ENCODE assay signal across 1 cellular context in the genomic region with DNA sequence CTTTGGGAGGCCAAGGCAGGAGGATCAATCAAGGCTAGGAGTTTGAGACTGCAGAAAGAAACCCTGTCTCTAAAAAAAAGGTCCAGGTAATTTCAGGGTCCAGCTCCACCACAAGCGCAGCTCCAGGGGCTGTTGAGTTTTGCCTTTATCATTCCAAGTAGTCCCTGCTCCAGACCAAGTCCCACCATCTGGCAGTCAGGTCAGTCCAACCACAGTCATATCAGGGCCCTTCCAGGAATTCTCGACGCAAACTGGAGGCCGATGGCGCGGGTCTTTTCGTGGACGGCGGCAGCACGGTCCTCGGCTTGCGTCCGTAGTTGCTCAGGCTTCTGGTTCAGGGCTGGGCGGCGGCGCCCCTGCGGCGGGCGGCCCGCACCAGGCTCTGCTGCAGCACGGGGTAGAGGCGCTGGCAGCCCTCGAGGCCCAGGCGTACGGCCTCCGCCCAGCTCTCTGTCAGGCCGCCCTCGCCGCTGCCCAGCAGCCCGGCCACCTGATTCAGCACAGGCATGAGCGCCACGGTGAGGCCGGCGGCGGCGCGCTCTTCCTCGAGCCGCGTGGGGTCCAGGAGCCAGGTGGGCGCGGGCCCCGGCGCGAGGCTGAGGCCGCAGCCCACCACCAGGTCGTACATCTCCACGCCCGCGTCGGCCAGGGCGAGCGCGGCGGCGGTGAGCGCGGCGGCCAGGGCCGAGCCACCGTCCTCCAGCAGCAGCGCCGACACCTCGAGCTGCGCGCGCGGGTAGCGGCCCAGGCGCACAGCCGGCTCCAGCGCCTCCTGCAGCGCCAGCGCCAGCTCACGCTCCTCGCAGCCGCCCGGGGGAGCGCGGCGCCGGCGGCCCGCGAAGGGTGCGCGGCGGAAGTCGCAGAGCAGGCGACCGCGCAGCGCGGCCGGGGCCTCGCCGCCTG.
TF ChIP-seq lines count a peak whose summit lies in the region.

No MANE protein-coding gene starts in this region.

TF ChIP-seq in K562, 482 proteins besides CTCF, POLR2A, EP300 and RAD21 (continued from another document and continues in another):
- TF ChIP-seq, protein P1, sequence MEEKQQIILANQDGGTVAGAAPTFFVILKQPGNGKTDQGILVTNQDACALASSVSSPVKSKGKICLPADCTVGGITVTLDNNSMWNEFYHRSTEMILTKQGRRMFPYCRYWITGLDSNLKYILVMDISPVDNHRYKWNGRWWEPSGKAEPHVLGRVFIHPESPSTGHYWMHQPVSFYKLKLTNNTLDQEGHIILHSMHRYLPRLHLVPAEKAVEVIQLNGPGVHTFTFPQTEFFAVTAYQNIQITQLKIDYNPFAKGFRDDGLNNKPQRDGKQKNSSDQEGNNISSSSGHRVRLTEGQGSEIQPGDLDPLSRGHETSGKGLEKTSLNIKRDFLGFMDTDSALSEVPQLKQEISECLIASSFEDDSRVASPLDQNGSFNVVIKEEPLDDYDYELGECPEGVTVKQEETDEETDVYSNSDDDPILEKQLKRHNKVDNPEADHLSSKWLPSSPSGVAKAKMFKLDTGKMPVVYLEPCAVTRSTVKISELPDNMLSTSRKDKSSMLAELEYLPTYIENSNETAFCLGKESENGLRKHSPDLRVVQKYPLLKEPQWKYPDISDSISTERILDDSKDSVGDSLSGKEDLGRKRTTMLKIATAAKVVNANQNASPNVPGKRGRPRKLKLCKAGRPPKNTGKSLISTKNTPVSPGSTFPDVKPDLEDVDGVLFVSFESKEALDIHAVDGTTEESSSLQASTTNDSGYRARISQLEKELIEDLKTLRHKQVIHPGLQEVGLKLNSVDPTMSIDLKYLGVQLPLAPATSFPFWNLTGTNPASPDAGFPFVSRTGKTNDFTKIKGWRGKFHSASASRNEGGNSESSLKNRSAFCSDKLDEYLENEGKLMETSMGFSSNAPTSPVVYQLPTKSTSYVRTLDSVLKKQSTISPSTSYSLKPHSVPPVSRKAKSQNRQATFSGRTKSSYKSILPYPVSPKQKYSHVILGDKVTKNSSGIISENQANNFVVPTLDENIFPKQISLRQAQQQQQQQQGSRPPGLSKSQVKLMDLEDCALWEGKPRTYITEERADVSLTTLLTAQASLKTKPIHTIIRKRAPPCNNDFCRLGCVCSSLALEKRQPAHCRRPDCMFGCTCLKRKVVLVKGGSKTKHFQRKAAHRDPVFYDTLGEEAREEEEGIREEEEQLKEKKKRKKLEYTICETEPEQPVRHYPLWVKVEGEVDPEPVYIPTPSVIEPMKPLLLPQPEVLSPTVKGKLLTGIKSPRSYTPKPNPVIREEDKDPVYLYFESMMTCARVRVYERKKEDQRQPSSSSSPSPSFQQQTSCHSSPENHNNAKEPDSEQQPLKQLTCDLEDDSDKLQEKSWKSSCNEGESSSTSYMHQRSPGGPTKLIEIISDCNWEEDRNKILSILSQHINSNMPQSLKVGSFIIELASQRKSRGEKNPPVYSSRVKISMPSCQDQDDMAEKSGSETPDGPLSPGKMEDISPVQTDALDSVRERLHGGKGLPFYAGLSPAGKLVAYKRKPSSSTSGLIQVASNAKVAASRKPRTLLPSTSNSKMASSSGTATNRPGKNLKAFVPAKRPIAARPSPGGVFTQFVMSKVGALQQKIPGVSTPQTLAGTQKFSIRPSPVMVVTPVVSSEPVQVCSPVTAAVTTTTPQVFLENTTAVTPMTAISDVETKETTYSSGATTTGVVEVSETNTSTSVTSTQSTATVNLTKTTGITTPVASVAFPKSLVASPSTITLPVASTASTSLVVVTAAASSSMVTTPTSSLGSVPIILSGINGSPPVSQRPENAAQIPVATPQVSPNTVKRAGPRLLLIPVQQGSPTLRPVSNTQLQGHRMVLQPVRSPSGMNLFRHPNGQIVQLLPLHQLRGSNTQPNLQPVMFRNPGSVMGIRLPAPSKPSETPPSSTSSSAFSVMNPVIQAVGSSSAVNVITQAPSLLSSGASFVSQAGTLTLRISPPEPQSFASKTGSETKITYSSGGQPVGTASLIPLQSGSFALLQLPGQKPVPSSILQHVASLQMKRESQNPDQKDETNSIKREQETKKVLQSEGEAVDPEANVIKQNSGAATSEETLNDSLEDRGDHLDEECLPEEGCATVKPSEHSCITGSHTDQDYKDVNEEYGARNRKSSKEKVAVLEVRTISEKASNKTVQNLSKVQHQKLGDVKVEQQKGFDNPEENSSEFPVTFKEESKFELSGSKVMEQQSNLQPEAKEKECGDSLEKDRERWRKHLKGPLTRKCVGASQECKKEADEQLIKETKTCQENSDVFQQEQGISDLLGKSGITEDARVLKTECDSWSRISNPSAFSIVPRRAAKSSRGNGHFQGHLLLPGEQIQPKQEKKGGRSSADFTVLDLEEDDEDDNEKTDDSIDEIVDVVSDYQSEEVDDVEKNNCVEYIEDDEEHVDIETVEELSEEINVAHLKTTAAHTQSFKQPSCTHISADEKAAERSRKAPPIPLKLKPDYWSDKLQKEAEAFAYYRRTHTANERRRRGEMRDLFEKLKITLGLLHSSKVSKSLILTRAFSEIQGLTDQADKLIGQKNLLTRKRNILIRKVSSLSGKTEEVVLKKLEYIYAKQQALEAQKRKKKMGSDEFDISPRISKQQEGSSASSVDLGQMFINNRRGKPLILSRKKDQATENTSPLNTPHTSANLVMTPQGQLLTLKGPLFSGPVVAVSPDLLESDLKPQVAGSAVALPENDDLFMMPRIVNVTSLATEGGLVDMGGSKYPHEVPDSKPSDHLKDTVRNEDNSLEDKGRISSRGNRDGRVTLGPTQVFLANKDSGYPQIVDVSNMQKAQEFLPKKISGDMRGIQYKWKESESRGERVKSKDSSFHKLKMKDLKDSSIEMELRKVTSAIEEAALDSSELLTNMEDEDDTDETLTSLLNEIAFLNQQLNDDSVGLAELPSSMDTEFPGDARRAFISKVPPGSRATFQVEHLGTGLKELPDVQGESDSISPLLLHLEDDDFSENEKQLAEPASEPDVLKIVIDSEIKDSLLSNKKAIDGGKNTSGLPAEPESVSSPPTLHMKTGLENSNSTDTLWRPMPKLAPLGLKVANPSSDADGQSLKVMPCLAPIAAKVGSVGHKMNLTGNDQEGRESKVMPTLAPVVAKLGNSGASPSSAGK (IDR thresholded peaks at IDR 0.05), result peak; percentile 57
- no peak for TF ChIP-seq FOXA3 (CRISPR knock-in tag; conservative IDR thresholded peaks at IDR 0.05 in 1 of 2, IDR thresholded peaks at IDR 0.05 in 1 of 2)
- 0 out of 2 replicates have a peak, but pooled peaks have one; percentile 36 for TF ChIP-seq TCF7 (IDR thresholded peaks at IDR 0.05; ENCODE audit: borderline replicate concordance)
- no peak for TF ChIP-seq ZNF785 (CRISPR knock-in tag; IDR thresholded peaks at IDR 0.05)
- TF ChIP-seq ZNF644 (tag; IDR thresholded peaks at IDR 0.05; ENCODE audit: low read depth), result no peak
- 0 out of 2 replicates have a peak, but pooled peaks have one; percentile 29 for TF ChIP-seq HNRNPL (IDR thresholded peaks at IDR 0.05; ENCODE audit: low read depth, low read length)
- TF ChIP-seq SIN3A (IDR thresholded peaks at IDR 0.05; ENCODE audit: borderline replicate concordance in 2 of 2, control insufficient read depth in 1 of 2, low read depth in 2 of 2, low read length in 2 of 2), result peak in 1 of 2 experiments; percentile 22; a peak in 1 of 4 replicates
- TF ChIP-seq, protein P2, sequence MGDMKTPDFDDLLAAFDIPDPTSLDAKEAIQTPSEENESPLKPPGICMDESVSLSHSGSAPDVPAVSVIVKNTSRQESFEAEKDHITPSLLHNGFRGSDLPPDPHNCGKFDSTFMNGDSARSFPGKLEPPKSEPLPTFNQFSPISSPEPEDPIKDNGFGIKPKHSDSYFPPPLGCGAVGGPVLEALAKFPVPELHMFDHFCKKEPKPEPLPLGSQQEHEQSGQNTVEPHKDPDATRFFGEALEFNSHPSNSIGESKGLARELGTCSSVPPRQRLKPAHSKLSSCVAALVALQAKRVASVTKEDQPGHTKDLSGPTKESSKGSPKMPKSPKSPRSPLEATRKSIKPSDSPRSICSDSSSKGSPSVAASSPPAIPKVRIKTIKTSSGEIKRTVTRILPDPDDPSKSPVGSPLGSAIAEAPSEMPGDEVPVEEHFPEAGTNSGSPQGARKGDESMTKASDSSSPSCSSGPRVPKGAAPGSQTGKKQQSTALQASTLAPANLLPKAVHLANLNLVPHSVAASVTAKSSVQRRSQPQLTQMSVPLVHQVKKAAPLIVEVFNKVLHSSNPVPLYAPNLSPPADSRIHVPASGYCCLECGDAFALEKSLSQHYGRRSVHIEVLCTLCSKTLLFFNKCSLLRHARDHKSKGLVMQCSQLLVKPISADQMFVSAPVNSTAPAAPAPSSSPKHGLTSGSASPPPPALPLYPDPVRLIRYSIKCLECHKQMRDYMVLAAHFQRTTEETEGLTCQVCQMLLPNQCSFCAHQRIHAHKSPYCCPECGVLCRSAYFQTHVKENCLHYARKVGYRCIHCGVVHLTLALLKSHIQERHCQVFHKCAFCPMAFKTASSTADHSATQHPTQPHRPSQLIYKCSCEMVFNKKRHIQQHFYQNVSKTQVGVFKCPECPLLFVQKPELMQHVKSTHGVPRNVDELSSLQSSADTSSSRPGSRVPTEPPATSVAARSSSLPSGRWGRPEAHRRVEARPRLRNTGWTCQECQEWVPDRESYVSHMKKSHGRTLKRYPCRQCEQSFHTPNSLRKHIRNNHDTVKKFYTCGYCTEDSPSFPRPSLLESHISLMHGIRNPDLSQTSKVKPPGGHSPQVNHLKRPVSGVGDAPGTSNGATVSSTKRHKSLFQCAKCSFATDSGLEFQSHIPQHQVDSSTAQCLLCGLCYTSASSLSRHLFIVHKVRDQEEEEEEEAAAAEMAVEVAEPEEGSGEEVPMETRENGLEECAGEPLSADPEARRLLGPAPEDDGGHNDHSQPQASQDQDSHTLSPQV (IDR thresholded peaks at IDR 0.05), result peak; percentile 80
- peak; percentile 39 for TF ChIP-seq CXXC5 (CRISPR knock-in tag; IDR thresholded peaks at IDR 0.05)
- TF ChIP-seq, protein P3, sequence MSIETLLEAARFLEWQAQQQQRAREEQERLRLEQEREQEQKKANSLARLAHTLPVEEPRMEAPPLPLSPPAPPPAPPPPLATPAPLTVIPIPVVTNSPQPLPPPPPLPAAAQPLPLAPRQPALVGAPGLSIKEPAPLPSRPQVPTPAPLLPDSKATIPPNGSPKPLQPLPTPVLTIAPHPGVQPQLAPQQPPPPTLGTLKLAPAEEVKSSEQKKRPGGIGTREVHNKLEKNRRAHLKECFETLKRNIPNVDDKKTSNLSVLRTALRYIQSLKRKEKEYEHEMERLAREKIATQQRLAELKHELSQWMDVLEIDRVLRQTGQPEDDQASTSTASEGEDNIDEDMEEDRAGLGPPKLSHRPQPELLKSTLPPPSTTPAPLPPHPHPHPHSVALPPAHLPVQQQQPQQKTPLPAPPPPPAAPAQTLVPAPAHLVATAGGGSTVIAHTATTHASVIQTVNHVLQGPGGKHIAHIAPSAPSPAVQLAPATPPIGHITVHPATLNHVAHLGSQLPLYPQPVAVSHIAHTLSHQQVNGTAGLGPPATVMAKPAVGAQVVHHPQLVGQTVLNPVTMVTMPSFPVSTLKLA (conservative IDR thresholded peaks at IDR 0.05), result peak in 1 of 2 experiments; percentile 8; a peak in 1 of 4 replicates
- TF ChIP-seq, protein P4, sequence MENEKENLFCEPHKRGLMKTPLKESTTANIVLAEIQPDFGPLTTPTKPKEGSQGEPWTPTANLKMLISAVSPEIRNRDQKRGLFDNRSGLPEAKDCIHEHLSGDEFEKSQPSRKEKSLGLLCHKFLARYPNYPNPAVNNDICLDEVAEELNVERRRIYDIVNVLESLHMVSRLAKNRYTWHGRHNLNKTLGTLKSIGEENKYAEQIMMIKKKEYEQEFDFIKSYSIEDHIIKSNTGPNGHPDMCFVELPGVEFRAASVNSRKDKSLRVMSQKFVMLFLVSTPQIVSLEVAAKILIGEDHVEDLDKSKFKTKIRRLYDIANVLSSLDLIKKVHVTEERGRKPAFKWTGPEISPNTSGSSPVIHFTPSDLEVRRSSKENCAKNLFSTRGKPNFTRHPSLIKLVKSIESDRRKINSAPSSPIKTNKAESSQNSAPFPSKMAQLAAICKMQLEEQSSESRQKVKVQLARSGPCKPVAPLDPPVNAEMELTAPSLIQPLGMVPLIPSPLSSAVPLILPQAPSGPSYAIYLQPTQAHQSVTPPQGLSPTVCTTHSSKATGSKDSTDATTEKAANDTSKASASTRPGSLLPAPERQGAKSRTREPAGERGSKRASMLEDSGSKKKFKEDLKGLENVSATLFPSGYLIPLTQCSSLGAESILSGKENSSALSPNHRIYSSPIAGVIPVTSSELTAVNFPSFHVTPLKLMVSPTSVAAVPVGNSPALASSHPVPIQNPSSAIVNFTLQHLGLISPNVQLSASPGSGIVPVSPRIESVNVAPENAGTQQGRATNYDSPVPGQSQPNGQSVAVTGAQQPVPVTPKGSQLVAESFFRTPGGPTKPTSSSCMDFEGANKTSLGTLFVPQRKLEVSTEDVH (IDR thresholded peaks at IDR 0.05; ENCODE audit: low read depth, partially characterized antibody), result peak; percentile 19
- peak; percentile 65; the same call in 1 of the 2 replicates for TF ChIP-seq HDAC6 (IDR thresholded peaks at IDR 0.05; ENCODE audit: low read depth, low read length)
- TF ChIP-seq, protein P5, sequence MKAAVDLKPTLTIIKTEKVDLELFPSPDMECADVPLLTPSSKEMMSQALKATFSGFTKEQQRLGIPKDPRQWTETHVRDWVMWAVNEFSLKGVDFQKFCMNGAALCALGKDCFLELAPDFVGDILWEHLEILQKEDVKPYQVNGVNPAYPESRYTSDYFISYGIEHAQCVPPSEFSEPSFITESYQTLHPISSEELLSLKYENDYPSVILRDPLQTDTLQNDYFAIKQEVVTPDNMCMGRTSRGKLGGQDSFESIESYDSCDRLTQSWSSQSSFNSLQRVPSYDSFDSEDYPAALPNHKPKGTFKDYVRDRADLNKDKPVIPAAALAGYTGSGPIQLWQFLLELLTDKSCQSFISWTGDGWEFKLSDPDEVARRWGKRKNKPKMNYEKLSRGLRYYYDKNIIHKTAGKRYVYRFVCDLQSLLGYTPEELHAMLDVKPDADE (conservative IDR thresholded peaks at IDR 0.05; ENCODE audit: control insufficient read depth, low read depth, low read length), result peak; percentile 37; the same call in 1 of the 2 replicates
- TF ChIP-seq, protein P6, sequence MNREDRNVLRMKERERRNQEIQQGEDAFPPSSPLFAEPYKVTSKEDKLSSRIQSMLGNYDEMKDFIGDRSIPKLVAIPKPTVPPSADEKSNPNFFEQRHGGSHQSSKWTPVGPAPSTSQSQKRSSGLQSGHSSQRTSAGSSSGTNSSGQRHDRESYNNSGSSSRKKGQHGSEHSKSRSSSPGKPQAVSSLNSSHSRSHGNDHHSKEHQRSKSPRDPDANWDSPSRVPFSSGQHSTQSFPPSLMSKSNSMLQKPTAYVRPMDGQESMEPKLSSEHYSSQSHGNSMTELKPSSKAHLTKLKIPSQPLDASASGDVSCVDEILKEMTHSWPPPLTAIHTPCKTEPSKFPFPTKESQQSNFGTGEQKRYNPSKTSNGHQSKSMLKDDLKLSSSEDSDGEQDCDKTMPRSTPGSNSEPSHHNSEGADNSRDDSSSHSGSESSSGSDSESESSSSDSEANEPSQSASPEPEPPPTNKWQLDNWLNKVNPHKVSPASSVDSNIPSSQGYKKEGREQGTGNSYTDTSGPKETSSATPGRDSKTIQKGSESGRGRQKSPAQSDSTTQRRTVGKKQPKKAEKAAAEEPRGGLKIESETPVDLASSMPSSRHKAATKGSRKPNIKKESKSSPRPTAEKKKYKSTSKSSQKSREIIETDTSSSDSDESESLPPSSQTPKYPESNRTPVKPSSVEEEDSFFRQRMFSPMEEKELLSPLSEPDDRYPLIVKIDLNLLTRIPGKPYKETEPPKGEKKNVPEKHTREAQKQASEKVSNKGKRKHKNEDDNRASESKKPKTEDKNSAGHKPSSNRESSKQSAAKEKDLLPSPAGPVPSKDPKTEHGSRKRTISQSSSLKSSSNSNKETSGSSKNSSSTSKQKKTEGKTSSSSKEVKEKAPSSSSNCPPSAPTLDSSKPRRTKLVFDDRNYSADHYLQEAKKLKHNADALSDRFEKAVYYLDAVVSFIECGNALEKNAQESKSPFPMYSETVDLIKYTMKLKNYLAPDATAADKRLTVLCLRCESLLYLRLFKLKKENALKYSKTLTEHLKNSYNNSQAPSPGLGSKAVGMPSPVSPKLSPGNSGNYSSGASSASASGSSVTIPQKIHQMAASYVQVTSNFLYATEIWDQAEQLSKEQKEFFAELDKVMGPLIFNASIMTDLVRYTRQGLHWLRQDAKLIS (CRISPR knock-in tag; IDR thresholded peaks at IDR 0.05), result peak; percentile 62; the same call in 1 of the 2 replicates
- TF ChIP-seq ERF (CRISPR knock-in tag; IDR thresholded peaks at IDR 0.05), result 0 out of 2 replicates have a peak, but pooled peaks have one; percentile 23
- no peak for TF ChIP-seq TOE1 (IDR thresholded peaks at IDR 0.05; ENCODE audit: borderline replicate concordance)
- TF ChIP-seq TOE1 (CRISPR knock-in tag; IDR thresholded peaks at IDR 0.05; ENCODE audit: borderline replicate concordance, low read depth), result peak; percentile 36; the same call in 1 of the 2 replicates
